8 cellular contexts compared by ENCODE assay signal in genomic region chr7:100706672-100707311, GRCh38. TPM values are rescaled to one million over a fixed set of nuclear protein-coding genes. Genes with fewer than 3 reads are reported as not detected.
DNase-seq lines count a peak whose midpoint lies in the region; ATAC-seq and TF ChIP-seq lines count a peak whose summit lies in the region.

No MANE protein-coding gene starts in this region.

- peak overlapping the region; percentile 97 for H3K4me2 ChIP-seq in mesenchymal stem cell (ENCODE audit: low read length, poor library complexity, severe bottlenecking)

- no peak overlapping the region for H2BK5ac ChIP-seq in mesenchymal stem cell (ENCODE audit: low read depth, low read length, poor library complexity, severe bottlenecking)

- no peaks in the 10 kb centered on the region for H3K9me3 Mint-ChIP-seq in MCF 10A (ENCODE audit: unreplicated experiment)

- 40% methylated on average over 33 of the region's 34 CpGs for WGBS in mesenchymal stem cell
- WGBS in aorta, 2 donors: 24 to 27% methylated on average over 34 of the region's 34 CpGs

- no peak overlapping the region for H4K91ac ChIP-seq in mesenchymal stem cell (ENCODE audit: low read length)

- no peak overlapping the region for H2BK120ac ChIP-seq in mesenchymal stem cell (ENCODE audit: low read depth, low read length)

- peak overlapping the region in 1 of 2 experiments; percentile 57 for H3K14ac ChIP-seq in mesenchymal stem cell (ENCODE audit: low read length in 2 of 2)

- TF ChIP-seq CTCF in MCF 10A (IDR thresholded peaks at IDR 0.05; ENCODE audit: unreplicated experiment): no peak

- no peak overlapping the region for H2BK12ac ChIP-seq in mesenchymal stem cell (ENCODE audit: low read length in 2 of 2)

- H2BK15ac ChIP-seq in mesenchymal stem cell (ENCODE audit: low read depth, poor library complexity, severe bottlenecking): peak overlapping the region; percentile 52

- peaks cover 10% of the 10 kb centered on the region for H3K79me1 ChIP-seq in mesenchymal stem cell (replicated peaks; ENCODE audit: low read length, poor library complexity, severe bottlenecking)

- H3K27ac Mint-ChIP-seq in MCF 10A (ENCODE audit: low read depth, unreplicated experiment): peak overlapping the region; percentile 93

- H3K4me3 Mint-ChIP-seq in MCF 10A (ENCODE audit: unreplicated experiment): peak overlapping the region; percentile 95

- H3K9me3 ChIP-seq in mesenchymal stem cell (ENCODE audit: control insufficient read depth, low read length): no peaks in the 10 kb centered on the region
- H3K9me3 ChIP-seq in aorta (ENCODE audit: control insufficient read depth, low read length): no peaks in the 10 kb centered on the region

- H3K23ac ChIP-seq in mesenchymal stem cell (ENCODE audit: low read length in 2 of 2): no peak overlapping the region

- H3K4me3 ChIP-seq in mesenchymal stem cell (ENCODE audit: insufficient read depth in 1 of 2, low read depth in 1 of 2, low read length in 2 of 2) (peak overlapping the region; percentile 91 to 96), aorta (ENCODE audit: low read length in 2 of 2) (peak overlapping the region; percentile 36 to 59)

- ATAC-seq in Right ventricle myocardium inferior (no peak), aorta (ENCODE audit: low FRiP score) (no peak), HG02678 (IDR thresholded peaks at IDR 0.05; ENCODE audit: unreplicated experiment) (no peak), HG03439 (IDR thresholded peaks at IDR 0.05; ENCODE audit: unreplicated experiment) (no peak)

- H3K27me3 Mint-ChIP-seq in MCF 10A (ENCODE audit: insufficient read depth, unreplicated experiment): peaks cover 2% of the 10 kb centered on the region

- H3K4me1 ChIP-seq in mesenchymal stem cell (ENCODE audit: control insufficient read depth, insufficient read depth, low read depth, low read length) (peaks cover 15% of the 10 kb centered on the region), aorta (ENCODE audit: control insufficient read depth in 1 of 2, insufficient read depth in 2 of 2, low read length in 2 of 2) (no peaks in the 10 kb centered on the region)

- H3K4me1 Mint-ChIP-seq in MCF 10A (ENCODE audit: insufficient read depth, unreplicated experiment): peaks cover 10% of the 10 kb centered on the region

- peak overlapping the region in 1 of 2 experiments; percentile 6 for H3K18ac ChIP-seq in mesenchymal stem cell (ENCODE audit: low read depth in 1 of 2, low read length in 2 of 2)

- no TSS peak for BruUV-seq in MCF 10A (replicated peaks; lab: Mats Ljungman, UMichigan)

- no peak overlapping the region for H2AK5ac ChIP-seq in mesenchymal stem cell (ENCODE audit: low read length, severe bottlenecking)

- H3K27ac ChIP-seq in mesenchymal stem cell (ENCODE audit: low read length, poor library complexity, severe bottlenecking) (no peak overlapping the region), aorta (ENCODE audit: low read depth in 1 of 2, low read length in 2 of 2) (no peak overlapping the region)

- DNase-seq in Right ventricle myocardium inferior (ENCODE audit: missing footprints): peak; percentile 77
- no peak for DNase-seq in cardiac septum (ENCODE audit: low spot score)
- no peak for DNase-seq in MCF 10A (ENCODE audit: unreplicated experiment)
- DNase-seq in mesenchymal stem cell: no peak
- DNase-seq in aorta: peak in 1 of 2 donors; percentile 82
- no peak for DNase-seq in HT-29 (ENCODE audit: low spot score)

- H4K8ac ChIP-seq in mesenchymal stem cell (ENCODE audit: low read length): peak overlapping the region; percentile 72

- H3K36me3 ChIP-seq in mesenchymal stem cell (ENCODE audit: control insufficient read depth in 1 of 2, insufficient read depth in 2 of 2, low read depth in 1 of 2, low read length in 2 of 2): peaks cover 4 to 10% of the 10 kb centered on the region in 2 experiments
- no peaks in the 10 kb centered on the region for H3K36me3 ChIP-seq in aorta (ENCODE audit: control insufficient read depth in 1 of 2, insufficient read depth in 2 of 2, low read length in 1 of 2)

- H3K27me3 ChIP-seq in mesenchymal stem cell (ENCODE audit: control insufficient read depth in 1 of 2, insufficient read depth in 1 of 2, low read length in 2 of 2) (peaks cover 2 to 4% of the 10 kb centered on the region in 2 experiments), aorta (ENCODE audit: control insufficient read depth in 1 of 2, insufficient read depth in 2 of 2, low read length in 1 of 2) (no peaks in the 10 kb centered on the region)

- peaks cover 15% of the 10 kb centered on the region for H3K36me3 Mint-ChIP-seq in MCF 10A (ENCODE audit: insufficient read depth, unreplicated experiment)

- no peak overlapping the region for H2AFZ ChIP-seq in mesenchymal stem cell (ENCODE audit: low read depth, low read length)

- CTCF ChIA-PET in MCF 10A (lab: Yijun Ruan, JAX): interaction anchor here (0.7 to 6.7 kb wide), 6 partner anchors 13 to 170 kb away, joined by 3 to 94 read pairs (median 9); partner anchors contain the start of genes EPO, GIGYF1 and SLC12A9

- peak overlapping the region in 1 of 2 experiments; percentile 80 for H3K4ac ChIP-seq in mesenchymal stem cell (ENCODE audit: low read depth in 1 of 2, low read length in 2 of 2)

- H3K9ac ChIP-seq in mesenchymal stem cell (ENCODE audit: low read length): peak overlapping the region; percentile 98

- intact Hi-C loops in Right ventricle myocardium inferior (cut with DNase I): loop anchor here (5.0 kb wide), 1 partner anchor 146 kb away; the partner anchor contains the start of gene SLC12A9
- intact Hi-C loops in cardiac septum (cut with DNase I): loop anchor here (5.0 kb wide), 2 partner anchors 34 to 166 kb away; partner anchors contain the start of gene GNB2
- intact Hi-C loops in MCF 10A (cut with micrococcal nuclease): no loop called here
- intact Hi-C loops in aorta (cut with DNase I): no loop called here

- POLR2A ChIA-PET in MCF 10A (lab: Yijun Ruan, JAX): interaction anchor here (0.6 to 2.9 kb wide), 12 partner anchors 7 to 168 kb away, joined by 3 to 57 read pairs (median 6); partner anchors contain the start of genes AGFG2, EPHB4, EPO and GIGYF1

RNA-seq across cellular contexts. Expression of gene POP7, which starts 0.9 kb away (rescaled TPM):
- total RNA-seq in Right ventricle myocardium inferior (29.2 TPM), cardiac septum (25.1 TPM), MCF 10A (2022) (49.0 and 59.2 TPM in 2 replicates), aorta (10 to 100 TPM; 16.4 to 17.9 TPM)
- polyA plus RNA-seq in mesenchymal stem cell (2013, experiment 1 of 2): 32.8 TPM
- polyA plus RNA-seq in mesenchymal stem cell (2013, experiment 2 of 2): 33.6 TPM
- 10 to 100 TPM; 29.6 to 31.8 TPM for polyA plus RNA-seq in aorta
- total RNA-seq in HT-29 (2014; rRNA removed; shearing (Covaris generic)): 222 and 231 TPM in 2 replicates

RNA-seq across cellular contexts. Expression of gene GIGYF1, which starts 12.7 kb away (rescaled TPM):
- total RNA-seq in Right ventricle myocardium inferior (25.4 TPM), cardiac septum (23.9 TPM), MCF 10A (2022) (37.6 and 40.1 TPM in 2 replicates), aorta (10 to 100 TPM; 36.0 to 48.1 TPM)
- 13.2 TPM for polyA plus RNA-seq in mesenchymal stem cell (2013, experiment 1 of 2)
- 12.0 TPM for polyA plus RNA-seq in mesenchymal stem cell (2013, experiment 2 of 2)
- polyA plus RNA-seq in aorta: 10 to 100 TPM in 1 of 2 donors, 1 to 10 TPM in 1; 6.6 to 51.6 TPM
- 44.6 and 46.9 TPM in 2 replicates for total RNA-seq in HT-29 (2014; rRNA removed; shearing (Covaris generic))

RNA-seq across cellular contexts. Expression of gene EPO, which starts 13.5 kb away (rescaled TPM):
- total RNA-seq in Right ventricle myocardium inferior (not detected), cardiac septum (not detected), MCF 10A (2022) (not detected in 2 replicates), aorta (not detected)
- 0.03 TPM for polyA plus RNA-seq in mesenchymal stem cell (2013, experiment 1 of 2)
- 0.03 TPM for polyA plus RNA-seq in mesenchymal stem cell (2013, experiment 2 of 2)
- polyA plus RNA-seq in aorta: under 1 TPM in 1 of 2 donors, not detected in 1; 0.26 TPM
- total RNA-seq in HT-29 (2014; rRNA removed; shearing (Covaris generic)): not detected in 2 replicates

RNA-seq across cellular contexts. Expression of gene ZAN, which starts 26.6 kb away (rescaled TPM):
- total RNA-seq in Right ventricle myocardium inferior (not detected), cardiac septum (not detected), MCF 10A (2022) (not detected in 2 replicates), aorta (not detected)
- not detected for polyA plus RNA-seq in mesenchymal stem cell (2013, experiment 1 of 2)
- polyA plus RNA-seq in mesenchymal stem cell (2013, experiment 2 of 2): not detected
- not detected for polyA plus RNA-seq in aorta
- not detected in 2 replicates for total RNA-seq in HT-29 (2014; rRNA removed; shearing (Covaris generic))

RNA-seq across cellular contexts. Expression of gene GNB2, which starts 33.3 kb away (rescaled TPM):
- total RNA-seq in Right ventricle myocardium inferior (120 TPM), cardiac septum (123 TPM), MCF 10A (2022) (196 and 201 TPM in 2 replicates), aorta (100 to 1,000 TPM; 185 to 204 TPM)
- 145 TPM for polyA plus RNA-seq in mesenchymal stem cell (2013, experiment 1 of 2)
- 145 TPM for polyA plus RNA-seq in mesenchymal stem cell (2013, experiment 2 of 2)
- 100 to 1,000 TPM; 107 to 227 TPM for polyA plus RNA-seq in aorta
- total RNA-seq in HT-29 (2014; rRNA removed; shearing (Covaris generic)): 272 and 317 TPM in 2 replicates

Comparison
In these comparisons a context has a peak if more than half of its experiments do, and no peak if none do; other contexts are left out.
1. intact Hi-C loops: an anchor here in Right ventricle myocardium inferior (5.0 kb wide) and cardiac septum (5.0 kb wide); none called in MCF 10A and aorta.